ENCODE assay signal across 8 cellular contexts in genomic region chr17:7293821-7294613, GRCh38. TPM values are rescaled to one million over a fixed set of nuclear protein-coding genes. Genes with fewer than 3 reads are reported as not detected.
A peak's percentile ranks its signal among the peaks of the same experiment; 100 is the strongest.
DNase-seq lines count a peak whose midpoint lies in the region; ATAC-seq, FAIRE-seq and TF ChIP-seq lines count a peak whose summit lies in the region.

No MANE protein-coding gene starts in this region.

- H3K79me2 ChIP-seq in fibroblast of lung (ENCODE audit: control insufficient read depth, insufficient read depth, low read length) = no peaks in the 10 kb centered on the region

- H2AFZ ChIP-seq in fibroblast of lung (ENCODE audit: low read length) = no peak overlapping the region

- TF ChIP-seq CTCF in GM10266 (IDR thresholded peaks at IDR 0.05; ENCODE audit: control insufficient read depth, insufficient read depth, low read depth, missing control alignments) (no peak), fibroblast of lung (conservative IDR thresholded peaks at IDR 0.05 in 1 of 2, IDR thresholded peaks at IDR 0.05 in 1 of 2; ENCODE audit: low read depth in 1 of 2, low read length in 2 of 2) (no peak), pancreas (IDR thresholded peaks at IDR 0.05) (no peak)

- ATAC-seq in pancreas = peak in 3 of 4 donors; percentile 10 to 55 (median 18)
- no peak for ATAC-seq in HG03045 (IDR thresholded peaks at IDR 0.05; ENCODE audit: unreplicated experiment)

- peak overlapping the region; percentile 13 for H3K4me2 ChIP-seq in fibroblast of lung (ENCODE audit: extremely low read depth, insufficient read depth, low read length)

- H3K27ac ChIP-seq in fibroblast of lung (ENCODE audit: insufficient read depth, low read length) = no peak overlapping the region
- no peak overlapping the region for H3K27ac ChIP-seq in pancreas

- H3K36me3 ChIP-seq in NT2/D1 (ENCODE audit: insufficient read depth, insufficient read length, low read length) (no peaks in the 10 kb centered on the region), fibroblast of lung (ENCODE audit: control insufficient read depth, insufficient read depth, low read length) (no peaks in the 10 kb centered on the region), pancreas (no peaks in the 10 kb centered on the region)

- DNase-seq in GM10266 (ENCODE audit: extremely low spot score) (peak; percentile 45), NT2/D1 (ENCODE audit: low read depth, low spot score) (no peak), fibroblast of lung (ENCODE audit: low read depth in 2 of 2) (no peak), pancreas (peak; percentile 48 to 83 (median 66)), NCI-H1436 treated with DMSO at 0.1 percent for 48 hours (lab: John Stamatoyannopoulos, UW) (no peak), DMS114 treated with DMSO at 0.1 percent for 48 hours (lab: John Stamatoyannopoulos, UW; ENCODE audit: unreplicated experiment) (no peak), NCI-H1092 treated with DMSO at 0.1 percent for 48 hours (lab: John Stamatoyannopoulos, UW) (no peak)

- no peaks in the 10 kb centered on the region for H4K20me1 ChIP-seq in fibroblast of lung (ENCODE audit: control insufficient read depth, extremely low read depth, insufficient read depth, low read length)

- peaks cover 12% of the 10 kb centered on the region for H3K27me3 ChIP-seq in NT2/D1 (ENCODE audit: insufficient read depth, insufficient read length)
- peaks cover 38% of the 10 kb centered on the region for H3K27me3 ChIP-seq in fibroblast of lung (ENCODE audit: control insufficient read depth, insufficient read depth, low read length)
- no peaks in the 10 kb centered on the region for H3K27me3 ChIP-seq in pancreas

- intact Hi-C loops in pancreas (cut with DNase I) = loop anchor here in 1 of 3 donors (10.0 kb wide), 1 partner anchor 249 kb away; the partner anchor contains the start of gene SLC16A11

- 10 to 12% methylated on average over 32 to 75 of the region's 75 CpGs for WGBS in pancreas, 2 donors

- peaks cover 9% of the 10 kb centered on the region for H3K4me1 ChIP-seq in NT2/D1 (ENCODE audit: insufficient read depth, insufficient read length)
- H3K4me1 ChIP-seq in fibroblast of lung (ENCODE audit: control insufficient read depth, extremely low read depth, insufficient read depth, low read length) = no peaks in the 10 kb centered on the region
- peaks cover 0 to 18% (median 13%) of the 10 kb centered on the region in 3 donors for H3K4me1 ChIP-seq in pancreas

- peak overlapping the region; percentile 50 for H3K9ac ChIP-seq in NT2/D1 (ENCODE audit: insufficient read length, low read depth)
- no peak overlapping the region for H3K9ac ChIP-seq in fibroblast of lung (ENCODE audit: insufficient read depth, low read length)

- FAIRE-seq in pancreas (lab: Jason Lieb, UNC) = no peak

- H3K4me3 ChIP-seq in NT2/D1 (ENCODE audit: insufficient read length, low read depth) (peak overlapping the region; percentile 15), fibroblast of lung (replicated peaks in 1 of 4; ENCODE audit: control extremely low read depth in 1 of 4, insufficient read depth in 1 of 4, low read depth in 3 of 4, low read length in 4 of 4) (no peak overlapping the region), pancreas (peak overlapping the region in 2 of 4 donors; percentile 26 to 42)

- H3K9me3 ChIP-seq in NT2/D1 (ENCODE audit: insufficient read depth, low read length) (no peaks in the 10 kb centered on the region; the same call in 1 of the 2 replicates), fibroblast of lung (ENCODE audit: control insufficient read depth, insufficient read depth, low read depth, low read length) (no peaks in the 10 kb centered on the region), pancreas (no peaks in the 10 kb centered on the region)

RNA-seq across cellular contexts. Expression of gene YBX2, which starts 0.4 kb away (rescaled TPM):
- total RNA-seq in fibroblast of lung (under 0.01 TPM in 1 of 2 replicates, not detected in the other), pancreas (under 1 TPM; 0.12 to 0.59 (median 0.29) TPM)
- polyA plus RNA-seq in fibroblast of lung (not detected in 2 replicates), pancreas (1 to 10 TPM; 1.2 TPM)
- polyA plus RNA-seq in fibroblast of lung (2012) = not detected in 2 replicates
- not detected in 2 replicates for polyA minus RNA-seq in fibroblast of lung (ENCODE audit: low replicate concordance)

RNA-seq across cellular contexts. Expression of gene SLC2A4, which starts 12.5 kb away (rescaled TPM):
- under 0.01 TPM in 2 replicates for total RNA-seq in fibroblast of lung
- 0.09 and 0.19 TPM in 2 replicates for polyA plus RNA-seq in fibroblast of lung
- 0.09 and 0.23 TPM in 2 replicates for polyA plus RNA-seq in fibroblast of lung (2012)
- 0.55 TPM in 1 of 2 replicates, not detected in the other for polyA minus RNA-seq in fibroblast of lung (ENCODE audit: low replicate concordance)
- under 1 TPM; 0.16 to 0.95 (median 0.37) TPM for total RNA-seq in pancreas
- polyA plus RNA-seq in pancreas = 1 to 10 TPM; 1.0 to 1.8 TPM

RNA-seq across cellular contexts. Expression of gene EIF5A, which starts 13.4 kb away (rescaled TPM):
- 275 and 347 TPM in 2 replicates for total RNA-seq in fibroblast of lung
- polyA plus RNA-seq in fibroblast of lung = 752 and 1,278 TPM in 2 replicates
- 587 and 1,061 TPM in 2 replicates for polyA plus RNA-seq in fibroblast of lung (2012)
- 765 and 958 TPM in 2 replicates for polyA minus RNA-seq in fibroblast of lung (ENCODE audit: low replicate concordance)
- total RNA-seq in pancreas = 100 to 1,000 TPM; 104 to 220 (median 187) TPM
- 100 to 1,000 TPM; 167 to 205 TPM for polyA plus RNA-seq in pancreas

RNA-seq across cellular contexts. Expression of gene GPS2, which starts 21.1 kb away (rescaled TPM):
- 30.6 and 38.5 TPM in 2 replicates for total RNA-seq in fibroblast of lung
- 55.3 and 65.6 TPM in 2 replicates for polyA plus RNA-seq in fibroblast of lung
- polyA plus RNA-seq in fibroblast of lung (2012) = 51.2 and 54.6 TPM in 2 replicates
- 117 and 139 TPM in 2 replicates for polyA minus RNA-seq in fibroblast of lung (ENCODE audit: low replicate concordance)
- 10 to 100 TPM; 22.1 to 33.5 (median 27.6) TPM for total RNA-seq in pancreas
- 100 to 1,000 TPM in 1 of 2 donors, 10 to 100 TPM in 1; 68.9 to 101 TPM for polyA plus RNA-seq in pancreas

RNA-seq across cellular contexts. Expression of gene CLDN7, which starts 31.7 kb away (rescaled TPM):
- total RNA-seq in fibroblast of lung = 2.6 and 17.2 TPM in 2 replicates
- 1.0 and 2.3 TPM in 2 replicates for polyA plus RNA-seq in fibroblast of lung
- 1.2 and 3.3 TPM in 2 replicates for polyA plus RNA-seq in fibroblast of lung (2012)
- 0.63 and 1.8 TPM in 2 replicates for polyA minus RNA-seq in fibroblast of lung (ENCODE audit: low replicate concordance)
- 10 to 100 TPM; 49.1 to 89.7 (median 62.7) TPM for total RNA-seq in pancreas
- 10 to 100 TPM; 55.7 to 69.1 TPM for polyA plus RNA-seq in pancreas

Comparison
In these comparisons a context has a peak if more than half of its experiments do, and no peak if none do; other contexts are left out.
1. DNase-seq: peak in GM10266 (single experiment) and pancreas (6 of 6); none in NT2/D1 (single experiment), fibroblast of lung (0 of 2), NCI-H1436 treated with DMSO at 0.1 percent for 48 hours (single experiment), DMS114 treated with DMSO at 0.1 percent for 48 hours (single experiment) and NCI-H1092 treated with DMSO at 0.1 percent for 48 hours (single experiment).